ENCODE assay signal across 1 cellular context in the genomic region with DNA sequence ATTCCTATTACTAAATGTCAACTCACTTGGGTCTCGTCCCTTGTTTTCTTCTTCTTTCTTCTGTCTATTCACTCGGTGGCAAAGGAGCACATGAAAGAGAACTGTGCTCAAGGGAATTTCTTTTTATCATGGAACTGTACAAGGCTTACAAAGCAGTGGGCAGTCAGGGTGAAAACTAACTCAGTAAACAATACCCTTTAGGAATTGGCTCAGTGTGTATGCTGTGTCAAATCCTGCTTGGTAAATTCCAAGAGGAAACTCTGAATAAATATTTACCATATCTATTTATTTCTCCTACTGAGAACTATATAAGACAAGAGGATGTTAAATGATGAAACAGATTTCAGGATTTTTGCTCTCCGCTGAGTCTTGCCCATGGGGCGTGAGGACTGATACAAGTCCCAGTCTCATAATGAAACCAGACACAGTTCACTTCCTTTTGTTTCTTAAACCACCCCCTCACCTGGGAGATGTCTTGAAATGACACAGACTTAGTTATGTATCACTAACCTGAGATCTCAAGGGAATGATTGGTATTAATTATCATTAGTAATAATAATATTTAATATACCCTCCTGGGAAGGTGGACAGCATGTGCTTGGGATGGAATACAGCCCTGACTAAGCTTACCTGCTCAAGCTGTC.
A peak's percentile ranks its signal among the peaks of the same experiment; 100 is the strongest.
TF ChIP-seq lines count a peak whose summit lies in the region.

No MANE protein-coding gene starts in this region.

TF ChIP-seq in GM12878, 131 proteins besides CTCF, POLR2A, EP300 and RAD21 (continued from another document):
- TF ChIP-seq, protein P1, sequence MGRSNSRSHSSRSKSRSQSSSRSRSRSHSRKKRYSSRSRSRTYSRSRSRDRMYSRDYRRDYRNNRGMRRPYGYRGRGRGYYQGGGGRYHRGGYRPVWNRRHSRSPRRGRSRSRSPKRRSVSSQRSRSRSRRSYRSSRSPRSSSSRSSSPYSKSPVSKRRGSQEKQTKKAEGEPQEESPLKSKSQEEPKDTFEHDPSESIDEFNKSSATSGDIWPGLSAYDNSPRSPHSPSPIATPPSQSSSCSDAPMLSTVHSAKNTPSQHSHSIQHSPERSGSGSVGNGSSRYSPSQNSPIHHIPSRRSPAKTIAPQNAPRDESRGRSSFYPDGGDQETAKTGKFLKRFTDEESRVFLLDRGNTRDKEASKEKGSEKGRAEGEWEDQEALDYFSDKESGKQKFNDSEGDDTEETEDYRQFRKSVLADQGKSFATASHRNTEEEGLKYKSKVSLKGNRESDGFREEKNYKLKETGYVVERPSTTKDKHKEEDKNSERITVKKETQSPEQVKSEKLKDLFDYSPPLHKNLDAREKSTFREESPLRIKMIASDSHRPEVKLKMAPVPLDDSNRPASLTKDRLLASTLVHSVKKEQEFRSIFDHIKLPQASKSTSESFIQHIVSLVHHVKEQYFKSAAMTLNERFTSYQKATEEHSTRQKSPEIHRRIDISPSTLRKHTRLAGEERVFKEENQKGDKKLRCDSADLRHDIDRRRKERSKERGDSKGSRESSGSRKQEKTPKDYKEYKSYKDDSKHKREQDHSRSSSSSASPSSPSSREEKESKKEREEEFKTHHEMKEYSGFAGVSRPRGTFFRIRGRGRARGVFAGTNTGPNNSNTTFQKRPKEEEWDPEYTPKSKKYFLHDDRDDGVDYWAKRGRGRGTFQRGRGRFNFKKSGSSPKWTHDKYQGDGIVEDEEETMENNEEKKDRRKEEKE (IDR thresholded peaks at IDR 0.05) = no peak
- TF ChIP-seq, protein P2, sequence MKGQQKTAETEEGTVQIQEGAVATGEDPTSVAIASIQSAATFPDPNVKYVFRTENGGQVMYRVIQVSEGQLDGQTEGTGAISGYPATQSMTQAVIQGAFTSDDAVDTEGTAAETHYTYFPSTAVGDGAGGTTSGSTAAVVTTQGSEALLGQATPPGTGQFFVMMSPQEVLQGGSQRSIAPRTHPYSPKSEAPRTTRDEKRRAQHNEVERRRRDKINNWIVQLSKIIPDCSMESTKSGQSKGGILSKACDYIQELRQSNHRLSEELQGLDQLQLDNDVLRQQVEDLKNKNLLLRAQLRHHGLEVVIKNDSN (IDR thresholded peaks at IDR 0.05; ENCODE audit: borderline replicate concordance, extremely low read length, insufficient read depth, low read depth, low read length) = no peak
- TF ChIP-seq PAX5 (IDR thresholded peaks at IDR 0.05; ENCODE audit: borderline replicate concordance, low read depth, low read length) (peak; percentile 76), NRF1 (conservative IDR thresholded peaks at IDR 0.05; ENCODE audit: low read depth, low read length) (no peak), TCF7 (IDR thresholded peaks at IDR 0.05; ENCODE audit: borderline replicate concordance) (no peak), TCF3 (IDR thresholded peaks at IDR 0.05; ENCODE audit: borderline replicate concordance, insufficient read depth, low read depth, low read length) (0 out of 2 replicates have a peak, but pooled peaks have one; percentile 47)
- TF ChIP-seq, protein P3, sequence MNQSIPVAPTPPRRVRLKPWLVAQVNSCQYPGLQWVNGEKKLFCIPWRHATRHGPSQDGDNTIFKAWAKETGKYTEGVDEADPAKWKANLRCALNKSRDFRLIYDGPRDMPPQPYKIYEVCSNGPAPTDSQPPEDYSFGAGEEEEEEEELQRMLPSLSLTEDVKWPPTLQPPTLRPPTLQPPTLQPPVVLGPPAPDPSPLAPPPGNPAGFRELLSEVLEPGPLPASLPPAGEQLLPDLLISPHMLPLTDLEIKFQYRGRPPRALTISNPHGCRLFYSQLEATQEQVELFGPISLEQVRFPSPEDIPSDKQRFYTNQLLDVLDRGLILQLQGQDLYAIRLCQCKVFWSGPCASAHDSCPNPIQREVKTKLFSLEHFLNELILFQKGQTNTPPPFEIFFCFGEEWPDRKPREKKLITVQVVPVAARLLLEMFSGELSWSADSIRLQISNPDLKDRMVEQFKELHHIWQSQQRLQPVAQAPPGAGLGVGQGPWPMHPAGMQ (IDR thresholded peaks at IDR 0.05; ENCODE audit: borderline replicate concordance) = no peak
